In genomic region chr3:100252006-100252405, GRCh38 we compare ENCODE assay signal across 24 cellular contexts.
"Had no signal": no experiment of that assay in that cellular context is flagged by ENCODE, and none has a peak within 500 bp of the region (broad histone marks: within the 10 kb centered on the region; RNA-seq: fewer than 3 reads in every experiment).

No MANE protein-coding gene starts in this region.

- H3K27me3 ChIP-seq: MG63, Peyer's patch, SJCRH30 had no signal

- ATAC-seq: Right ventricle myocardium inferior, SK-N-SH treated with all-trans-retinoic acid at 6 μM for 48 hours had no signal

- H3K4me1 ChIP-seq: Peyer's patch had no signal

- DNase-seq: KBM-7; MG63; NCI-H1092; NCI-H1105 treated with DMSO at 0.1 percent for 48 hours; NCI-H1417 treated with DMSO at 0.1 percent for 48 hours; NCI-H146; NCI-H1694 treated with DMSO at 0.1 percent for 48 hours; NCI-H1930; NCI-H2081; NCI-H2107; NCI-H2227 treated with DMSO at 0.1 percent for 48 hours; NCI-H524; NCI-H526 treated with DMSO at 0.1 percent for 48 hours; NCI-H748 treated with DMSO at 0.1 percent for 48 hours; NK-92 treated with Interleukin-12 subunit alpha and Interleukin-12 subunit beta, amount 100 ng/mL, for 24 hours; OCI-M1; PC-9; Peyer's patch; SHP77 treated with DMSO at 0.1 percent for 48 hours had no signal

- H3K36me3 ChIP-seq: MG63, Peyer's patch, SJCRH30 had no signal

- H2AFZ ChIP-seq: PC-9 had no signal

- H3K27ac ChIP-seq: HL-60, PC-9, Peyer's patch, SJCRH30 had no signal

- FAIRE-seq: HTR-8/SVneo had no signal

- H3K9me3 ChIP-seq: MG63, Peyer's patch, SJCRH30 had no signal

- H3K4me2 ChIP-seq: PC-9 had no signal

- H3K4me3 ChIP-seq: MG63, PC-9, Peyer's patch, SJCRH30 had no signal
